In genomic region chr1:84853743-84854721, GRCh38 we compare ENCODE assay signal across 8 cellular contexts. TPM values are rescaled to one million over a fixed set of nuclear protein-coding genes. Genes with fewer than 3 reads are reported as not detected.
DNase-seq lines count a peak whose midpoint lies in the region; ATAC-seq, FAIRE-seq and TF ChIP-seq lines count a peak whose summit lies in the region.

No MANE protein-coding gene starts in this region.

- ATAC-seq in GM18907 (IDR thresholded peaks at IDR 0.05; ENCODE audit: unreplicated experiment), result peak; percentile 98
- peak; percentile 95 for ATAC-seq in HG03066 (IDR thresholded peaks at IDR 0.05; ENCODE audit: low read depth, unreplicated experiment)
- peak; percentile 92 for ATAC-seq in RWPE2 (ENCODE audit: low read depth)

- H3K27me3 ChIP-seq in RWPE2 (ENCODE audit: insufficient read depth, poor library complexity, severe bottlenecking) (no peaks in the 10 kb centered on the region), small intestine (ENCODE audit: control insufficient read depth in 2 of 2, insufficient read depth in 2 of 2, low read length in 2 of 2) (peaks cover 0 to 3% of the 10 kb centered on the region in 2 donors)

- H3K36me3 ChIP-seq in RWPE2 (ENCODE audit: low read depth) (peaks cover 16% of the 10 kb centered on the region), small intestine (ENCODE audit: control insufficient read depth in 2 of 2, insufficient read depth in 2 of 2, low read length in 2 of 2) (no peaks in the 10 kb centered on the region)

- no peak overlapping the region for H3K4me3 ChIP-seq in RWPE2 (ENCODE audit: severe bottlenecking)
- no peak overlapping the region for H3K4me3 ChIP-seq in small intestine (ENCODE audit: low read depth in 1 of 2, low read length in 2 of 2)

- DNase-seq in AML-193 (lab: John Stamatoyannopoulos, UW), result peak; percentile 15 to 58
- DNase-seq in RWPE2 (ENCODE audit: low spot score), result no peak
- DNase-seq in dedifferentiated amniotic fluid mesenchymal stem cell (ENCODE audit: extremely low spot score), result peak; percentile 27
- DNase-seq in small intestine, result peak; percentile 64
- no peak for DNase-seq in frontal cortex (ENCODE audit: low spot score in 2 of 2)
- DNase-seq in G401 (ENCODE audit: low spot score), result no peak

- FAIRE-seq in small intestine (lab: Jason Lieb, UNC), result no peak
- FAIRE-seq in frontal cortex (lab: Jason Lieb, UNC), result no peak

- TF ChIP-seq CTCF in RWPE2 (IDR thresholded peaks at IDR 0.05; ENCODE audit: poor library complexity, severe bottlenecking), result no peak

- in situ Hi-C loops in G401 (cut with HindIII; ENCODE audit: low sequenced_read_pairs), result no loop called here

- H3K4me1 ChIP-seq in RWPE2 (ENCODE audit: insufficient read depth, poor library complexity, severe bottlenecking) (peaks cover 36% of the 10 kb centered on the region), small intestine (ENCODE audit: control insufficient read depth in 2 of 2, insufficient read depth in 1 of 2, low read depth in 1 of 2, low read length in 1 of 2) (peaks cover 0 to 4% of the 10 kb centered on the region in 2 donors)

- WGBS in small intestine, 3 donors, result 57 to 63% (median 58%) methylated on average over 2 of the region's 2 CpGs

- H3K27ac ChIP-seq in RWPE2 (ENCODE audit: poor library complexity, severe bottlenecking), result peak overlapping the region; percentile 87
- H3K27ac ChIP-seq in small intestine (ENCODE audit: low read depth in 1 of 2, low read length in 1 of 2), result no peak overlapping the region

- H3K9me3 ChIP-seq in RWPE2 (ENCODE audit: severe bottlenecking) (peaks cover 4% of the 10 kb centered on the region), small intestine (ENCODE audit: control insufficient read depth, low read depth) (no peaks in the 10 kb centered on the region)

RNA-seq across cellular contexts. Expression of gene LPAR3, which starts 39.0 kb away (rescaled TPM):
- under 1 TPM in 1 of 3 donors, not detected in 2; 0.12 TPM for polyA plus RNA-seq in small intestine
- total RNA-seq in frontal cortex, result 0.82 TPM
- total RNA-seq in G401 (2014; rRNA removed; shearing (Covaris generic)), result not detected in 2 replicates

Comparison
In these comparisons a context has a peak if more than half of its experiments do, and no peak if none do; other contexts are left out.
1. DNase-seq: peak in AML-193 (2 of 2), dedifferentiated amniotic fluid mesenchymal stem cell (single experiment) and small intestine (single experiment); none in RWPE2 (single experiment), frontal cortex (0 of 2) and G401 (single experiment).
2. Peak in every context shown above with its lines, with median percentiles within 50 percentile points of each other: ATAC-seq.